In the genomic region with DNA sequence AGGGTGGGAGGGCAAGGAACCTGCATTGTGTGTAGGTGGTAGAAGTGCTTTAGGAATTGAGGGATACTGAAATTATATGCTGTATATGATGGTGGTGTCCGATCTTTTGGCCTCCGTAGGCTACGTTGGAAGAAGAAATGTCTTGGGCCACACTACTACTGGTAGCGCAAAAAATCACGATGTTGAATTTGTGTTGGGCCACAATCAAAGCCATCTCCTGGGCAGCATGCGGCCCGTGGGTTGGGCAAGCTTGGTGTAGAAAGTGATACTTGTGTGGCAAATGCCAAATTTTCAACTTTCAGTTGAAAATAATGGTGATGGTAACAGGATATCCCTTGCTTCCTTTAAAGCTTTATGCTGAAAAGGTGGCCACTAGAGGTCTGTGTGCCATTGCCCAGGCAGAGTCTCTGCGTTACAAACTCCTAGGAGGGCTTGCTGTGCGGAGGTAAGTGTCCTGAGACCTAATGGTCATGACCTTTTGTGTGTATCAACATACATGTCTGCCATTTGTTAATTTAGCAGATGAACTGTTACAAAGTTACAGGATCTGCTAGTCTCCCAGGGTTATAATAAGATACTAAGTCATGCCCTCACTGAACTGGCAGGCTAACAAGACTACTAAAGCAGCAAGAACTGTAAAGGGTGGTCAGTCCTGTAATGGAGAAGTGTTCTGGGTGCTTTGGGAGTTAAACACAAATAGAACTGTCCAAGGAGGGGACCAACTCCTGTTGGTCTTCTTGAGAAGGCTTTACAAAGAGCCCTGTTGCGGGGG, we compare ENCODE assay signal across 2 cellular contexts.
TF ChIP-seq lines count a peak whose summit lies in the region.

No MANE protein-coding gene starts in this region.

TF ChIP-seq in PFSK-1, 5 proteins besides CTCF, POLR2A, EP300 and RAD21 (continued from another document):
- TF ChIP-seq, protein P1, sequence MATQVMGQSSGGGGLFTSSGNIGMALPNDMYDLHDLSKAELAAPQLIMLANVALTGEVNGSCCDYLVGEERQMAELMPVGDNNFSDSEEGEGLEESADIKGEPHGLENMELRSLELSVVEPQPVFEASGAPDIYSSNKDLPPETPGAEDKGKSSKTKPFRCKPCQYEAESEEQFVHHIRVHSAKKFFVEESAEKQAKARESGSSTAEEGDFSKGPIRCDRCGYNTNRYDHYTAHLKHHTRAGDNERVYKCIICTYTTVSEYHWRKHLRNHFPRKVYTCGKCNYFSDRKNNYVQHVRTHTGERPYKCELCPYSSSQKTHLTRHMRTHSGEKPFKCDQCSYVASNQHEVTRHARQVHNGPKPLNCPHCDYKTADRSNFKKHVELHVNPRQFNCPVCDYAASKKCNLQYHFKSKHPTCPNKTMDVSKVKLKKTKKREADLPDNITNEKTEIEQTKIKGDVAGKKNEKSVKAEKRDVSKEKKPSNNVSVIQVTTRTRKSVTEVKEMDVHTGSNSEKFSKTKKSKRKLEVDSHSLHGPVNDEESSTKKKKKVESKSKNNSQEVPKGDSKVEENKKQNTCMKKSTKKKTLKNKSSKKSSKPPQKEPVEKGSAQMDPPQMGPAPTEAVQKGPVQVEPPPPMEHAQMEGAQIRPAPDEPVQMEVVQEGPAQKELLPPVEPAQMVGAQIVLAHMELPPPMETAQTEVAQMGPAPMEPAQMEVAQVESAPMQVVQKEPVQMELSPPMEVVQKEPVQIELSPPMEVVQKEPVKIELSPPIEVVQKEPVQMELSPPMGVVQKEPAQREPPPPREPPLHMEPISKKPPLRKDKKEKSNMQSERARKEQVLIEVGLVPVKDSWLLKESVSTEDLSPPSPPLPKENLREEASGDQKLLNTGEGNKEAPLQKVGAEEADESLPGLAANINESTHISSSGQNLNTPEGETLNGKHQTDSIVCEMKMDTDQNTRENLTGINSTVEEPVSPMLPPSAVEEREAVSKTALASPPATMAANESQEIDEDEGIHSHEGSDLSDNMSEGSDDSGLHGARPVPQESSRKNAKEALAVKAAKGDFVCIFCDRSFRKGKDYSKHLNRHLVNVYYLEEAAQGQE (IDR thresholded peaks at IDR 0.05; ENCODE audit: insufficient read depth in 1 of 2, low read depth in 2 of 2, low read length in 2 of 2), result no peak

TF ChIP-seq in endothelial cell of umbilical vein, 7 proteins besides CTCF, POLR2A, EP300 and RAD21 (continued from another document):
- TF ChIP-seq GATA2 (IDR thresholded peaks at IDR 0.05; ENCODE audit: insufficient read depth, insufficient read length, low read depth, low read length), result no peak
- TF ChIP-seq, protein P2, sequence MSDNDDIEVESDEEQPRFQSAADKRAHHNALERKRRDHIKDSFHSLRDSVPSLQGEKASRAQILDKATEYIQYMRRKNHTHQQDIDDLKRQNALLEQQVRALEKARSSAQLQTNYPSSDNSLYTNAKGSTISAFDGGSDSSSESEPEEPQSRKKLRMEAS (IDR thresholded peaks at IDR 0.05; ENCODE audit: insufficient read depth, insufficient read length), result no peak
- TF ChIP-seq JUN (IDR thresholded peaks at IDR 0.05; ENCODE audit: borderline replicate concordance, insufficient read depth, insufficient read length, low read depth), result no peak
- no peak for TF ChIP-seq EZH2 (IDR thresholded peaks at IDR 0.05; ENCODE audit: borderline replicate concordance, low read depth, low read length, severe bottlenecking)
- TF ChIP-seq FOS (IDR thresholded peaks at IDR 0.05; ENCODE audit: borderline replicate concordance, insufficient read depth, low read length), result no peak
- no peak for TF ChIP-seq MYC (IDR thresholded peaks at IDR 0.05; ENCODE audit: low read depth, low read length)
